6 cellular contexts compared by ENCODE assay signal in the genomic region with DNA sequence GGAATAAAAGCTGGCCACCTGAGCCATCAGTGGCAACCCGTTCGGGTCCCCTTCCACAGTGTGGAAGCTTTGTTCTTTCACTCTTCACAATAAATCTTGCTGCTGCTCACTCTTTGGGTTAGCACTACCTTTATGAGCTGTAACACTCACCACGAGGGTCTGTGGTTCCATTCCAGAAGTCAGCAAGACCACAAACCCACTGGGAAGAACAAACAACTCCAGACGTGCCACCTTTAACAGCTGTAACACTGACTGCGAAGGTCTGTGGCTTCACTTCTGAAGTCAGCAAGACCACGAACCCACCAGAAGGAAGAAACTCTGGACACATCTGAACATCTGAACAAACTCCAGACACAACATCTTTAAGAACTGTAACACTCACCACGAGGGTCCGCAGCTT. TPM values are rescaled to one million over a fixed set of nuclear protein-coding genes. Genes with fewer than 3 reads are reported as not detected.
DNase-seq lines count a peak whose midpoint lies in the region; ATAC-seq and TF ChIP-seq lines count a peak whose summit lies in the region.
"Not testable (repeated sequence)": the region's sequence is repeated elsewhere in the genome, so short reads cannot be mapped to it uniquely, and the experiment has no call there.

No MANE protein-coding gene starts in this region.

- H3K9ac ChIP-seq in BLaER1; endodermal cell (ENCODE audit: extremely low read depth, low read length, poor library complexity, severe bottlenecking): not testable (repeated sequence)

- H3K4me1 ChIP-seq in BLaER1 = peaks cover 15% of the 10 kb centered on the region
- peaks cover 11% of the 10 kb centered on the region for H3K4me1 ChIP-seq in endodermal cell (ENCODE audit: control insufficient read depth, insufficient read depth, low read length)

- H3K9me3 ChIP-seq in BLaER1; endodermal cell (ENCODE audit: control insufficient read depth, low read length): not testable (repeated sequence)

- WGBS in endodermal cell (ENCODE audit: insufficient coverage in 1 of 2, insufficient read length in 1 of 2), 2 experiments = 84 to 90% methylated on average over 3 to 8 of the region's 8 CpGs

- H3K4me3 Mint-ChIP-seq in activated CD8-positive, alpha-beta T cell treated with anti-CD3 and anti-CD28 coated beads for 36 hours; endodermal cell: not testable (repeated sequence)

- not testable (repeated sequence) for H3K4me1 Mint-ChIP-seq in activated CD8-positive, alpha-beta T cell treated with anti-CD3 and anti-CD28 coated beads for 36 hours (ENCODE audit: low read depth)
- H3K4me1 Mint-ChIP-seq in endodermal cell = peaks cover 49% of the 10 kb centered on the region

- H3K27ac Mint-ChIP-seq in activated CD8-positive, alpha-beta T cell treated with anti-CD3 and anti-CD28 coated beads for 36 hours; endodermal cell: not testable (repeated sequence)

- CTCF ChIA-PET in activated CD8-positive, alpha-beta T cell treated with anti-CD3 and anti-CD28 coated beads for 36 hours (lab: Charles Lee) = interaction anchor here (0.6 to 0.9 kb wide), 2 partner anchors 163 to 225 kb away, joined by 3 read pairs; no protein-coding TSS in a partner anchor

- H3K4me3 ChIP-seq in BLaER1 = not testable (repeated sequence)
- H3K4me3 ChIP-seq in endodermal cell (ENCODE audit: low read length) = peak overlapping the region; percentile 49

- intact Hi-C loops in activated CD8-positive, alpha-beta T cell treated with anti-CD3 and anti-CD28 coated beads for 36 hours (cut with micrococcal nuclease) = not testable (repeated sequence)

- H3K36me3 ChIP-seq in BLaER1; endodermal cell (ENCODE audit: control insufficient read depth, insufficient read depth, low read length): not testable (repeated sequence)

- peak; percentile 46 for DNase-seq in GDM1 (lab: John Stamatoyannopoulos, UW)
- peak; percentile 27 for DNase-seq in KBM-7
- peak; percentile 3 for DNase-seq in activated CD8-positive, alpha-beta T cell treated with anti-CD3 and anti-CD28 coated beads for 36 hours
- DNase-seq in endodermal cell = not testable (repeated sequence)
- peak; percentile 76 for DNase-seq in myocyte (ENCODE audit: low read depth)

- not testable (repeated sequence) for ATAC-seq in activated CD8-positive, alpha-beta T cell treated with anti-CD3 and anti-CD28 coated beads for 36 hours

- H3K9me3 Mint-ChIP-seq in activated CD8-positive, alpha-beta T cell treated with anti-CD3 and anti-CD28 coated beads for 36 hours = not testable (repeated sequence)
- H3K9me3 Mint-ChIP-seq in endodermal cell = peaks cover 20% of the 10 kb centered on the region

- H3K27ac ChIP-seq in BLaER1; endodermal cell (ENCODE audit: low read depth, low read length): not testable (repeated sequence)

- H3K27me3 ChIP-seq in BLaER1; endodermal cell (ENCODE audit: control insufficient read depth, insufficient read depth, low read length, poor library complexity, severe bottlenecking): not testable (repeated sequence)

- POLR2A ChIA-PET in activated CD8-positive, alpha-beta T cell treated with anti-CD3 and anti-CD28 coated beads for 36 hours (lab: Charles Lee) = not testable (repeated sequence)

- not testable (repeated sequence) for H4K20me1 ChIP-seq in BLaER1

- in situ Hi-C loops in KBM-7 (cut with MboI; ENCODE audit: low pct_unique_long_range_greater_than_20kb, low sequenced_read_pairs) = not testable (repeated sequence)

- not testable (repeated sequence) for H3K36me3 Mint-ChIP-seq in activated CD8-positive, alpha-beta T cell treated with anti-CD3 and anti-CD28 coated beads for 36 hours (ENCODE audit: low read depth); endodermal cell (ENCODE audit: low read depth)

- peaks cover 15% of the 10 kb centered on the region for H3K27me3 Mint-ChIP-seq in activated CD8-positive, alpha-beta T cell treated with anti-CD3 and anti-CD28 coated beads for 36 hours
- not testable (repeated sequence) for H3K27me3 Mint-ChIP-seq in endodermal cell (ENCODE audit: insufficient read depth)

- not testable (repeated sequence) for TF ChIP-seq CTCF in activated CD8-positive, alpha-beta T cell treated with anti-CD3 and anti-CD28 coated beads for 36 hours (IDR thresholded peaks at IDR 0.05); endodermal cell (conservative IDR thresholded peaks at IDR 0.05)

- H3K4me2 ChIP-seq in BLaER1 = peak overlapping the region; percentile 50

RNA-seq across cellular contexts. Expression of a gene that starts 45.7 kb away (rescaled TPM):
- 100 to 1,000 TPM; 161 to 164 TPM for total RNA-seq in activated CD8-positive, alpha-beta T cell treated with anti-CD3 and anti-CD28 coated beads for 36 hours
- 100 to 1,000 TPM; 106 to 144 TPM for total RNA-seq in endodermal cell
- polyA plus RNA-seq in endodermal cell (2013, experiment 1 of 2) = 89.9 TPM
- 86.4 TPM for polyA plus RNA-seq in endodermal cell (2013, experiment 2 of 2)
- total RNA-seq in myocyte = 71.0 and 75.1 TPM in 2 replicates
- 69.2 TPM for polyA plus RNA-seq in myocyte (2012)
